21 cellular contexts compared by ENCODE assay signal in the genomic region with DNA sequence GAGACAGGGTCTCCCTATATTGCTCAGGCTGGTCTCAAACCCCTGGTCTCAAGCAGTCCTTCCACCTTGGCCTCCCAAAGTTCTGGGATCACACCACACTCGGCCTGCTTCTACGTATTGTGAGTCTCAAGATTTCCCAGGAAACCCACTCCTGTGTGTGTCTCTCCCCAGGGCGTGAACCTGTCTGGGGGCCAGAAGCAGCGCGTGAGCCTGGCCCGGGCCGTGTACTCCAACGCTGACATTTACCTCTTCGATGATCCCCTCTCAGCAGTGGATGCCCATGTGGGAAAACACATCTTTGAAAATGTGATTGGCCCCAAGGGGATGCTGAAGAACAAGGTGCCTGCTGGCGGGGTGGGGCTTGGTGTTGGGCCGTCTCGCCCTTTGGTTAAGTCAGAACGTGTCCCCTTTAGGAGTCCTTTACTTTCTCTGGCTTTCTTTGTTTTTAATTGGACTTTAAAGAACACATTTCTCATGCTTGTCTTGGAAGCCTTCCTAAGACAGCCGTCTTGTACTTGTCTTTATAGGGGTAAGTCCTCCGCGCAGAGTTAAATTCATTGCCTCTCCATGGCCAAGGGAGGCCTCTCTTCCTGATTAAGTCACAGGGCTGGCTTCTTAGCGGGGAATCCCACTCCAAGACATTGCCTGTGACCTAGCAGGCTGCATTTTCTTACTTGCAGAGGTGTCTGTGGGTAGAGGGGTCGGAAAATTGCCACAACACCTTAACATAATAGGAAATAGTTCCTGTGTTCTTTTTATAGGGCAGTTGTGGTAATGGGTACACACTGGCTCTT.
A peak's percentile ranks its signal among the peaks of the same experiment; 100 is the strongest.
DNase-seq lines count a peak whose midpoint lies in the region; ATAC-seq and TF ChIP-seq lines count a peak whose summit lies in the region.
"Had no signal": no experiment of that assay in that cellular context is flagged by ENCODE, and none has a peak within 500 bp of the region (broad histone marks: within the 10 kb centered on the region; RNA-seq: fewer than 3 reads in every experiment).

No MANE protein-coding gene starts in this region.

- H3K4me3 Mint-ChIP-seq in central memory CD8-positive, alpha-beta T cell = no peak overlapping the region
- H3K4me3 Mint-ChIP-seq in nephron = peak overlapping the region in 2 of 3 experiments; percentile 31 to 44
- H3K4me3 Mint-ChIP-seq: activated CD4-positive, alpha-beta T cell treated with anti-CD3 and anti-CD28 coated beads for 36 hours; CD4-positive, CD25-positive, alpha-beta regulatory T cell; T-helper 1 cell treated with Interleukin-12 subunit alpha and Interleukin-12 subunit beta and Interleukin-4 antibody, amounts not matched to agents 30 μg/mL and 1 μg/mL, for 36 hours had no signal

- no peak for TF ChIP-seq EP300 in tibial nerve (IDR thresholded peaks at IDR 0.05)

- peaks cover 51% of the 10 kb centered on the region for H3K36me3 Mint-ChIP-seq in central memory CD8-positive, alpha-beta T cell (ENCODE audit: insufficient read depth)
- peaks cover 71% of the 10 kb centered on the region for H3K36me3 Mint-ChIP-seq in nephron (ENCODE audit: low read depth)

- peak overlapping the region; percentile 90 for H3K27ac Mint-ChIP-seq in central memory CD8-positive, alpha-beta T cell (ENCODE audit: low read depth)
- H3K27ac Mint-ChIP-seq in nephron = peak overlapping the region; percentile 96 to 99 (median 98)
- H3K27ac Mint-ChIP-seq: activated CD4-positive, alpha-beta T cell treated with anti-CD3 and anti-CD28 coated beads for 36 hours; CD4-positive, CD25-positive, alpha-beta regulatory T cell; T-helper 1 cell treated with Interleukin-12 subunit alpha and Interleukin-12 subunit beta and Interleukin-4 antibody, amounts not matched to agents 30 μg/mL and 1 μg/mL, for 36 hours had no signal

- no peaks in the 10 kb centered on the region for H3K4me1 Mint-ChIP-seq in central memory CD8-positive, alpha-beta T cell
- peaks cover 34% of the 10 kb centered on the region for H3K4me1 Mint-ChIP-seq in nephron
- H3K4me1 Mint-ChIP-seq: activated CD4-positive, alpha-beta T cell treated with anti-CD3 and anti-CD28 coated beads for 36 hours had no signal

- no peak overlapping the region for H3K4me3 ChIP-seq in LNCaP clone FGC (ENCODE audit: low read depth, low read length)
- no peak overlapping the region for H3K4me3 ChIP-seq in tibial nerve
- H3K4me3 ChIP-seq: SK-N-MC had no signal

- ATAC-seq in central memory CD8-positive, alpha-beta T cell (replicated peaks; ENCODE audit: extremely low read depth, poor library complexity, severe bottlenecking) = no peak
- ATAC-seq in HG03469 (IDR thresholded peaks at IDR 0.05; ENCODE audit: unreplicated experiment) (no peak), HG03095 (IDR thresholded peaks at IDR 0.05; ENCODE audit: unreplicated experiment) (no peak)
- ATAC-seq: activated CD4-positive, alpha-beta T cell treated with anti-CD3 and anti-CD28 coated beads for 36 hours; HepG2; left colon had no signal

- H3K9me3 Mint-ChIP-seq in central memory CD8-positive, alpha-beta T cell = no peaks in the 10 kb centered on the region
- H3K9me3 Mint-ChIP-seq in nephron = no peaks in the 10 kb centered on the region
- H3K9me3 Mint-ChIP-seq: CD4-positive, CD25-positive, alpha-beta regulatory T cell had no signal

- no peak for TF ChIP-seq CTCF in LNCaP clone FGC (IDR thresholded peaks at IDR 0.05; ENCODE audit: control insufficient read depth, extremely low read depth, insufficient read depth)
- no peak for TF ChIP-seq CTCF in nephron (IDR thresholded peaks at IDR 0.05; ENCODE audit: unreplicated experiment in 3 of 3)
- TF ChIP-seq CTCF in tibial nerve (IDR thresholded peaks at IDR 0.05) = no peak

- peak overlapping the region in 3 of 4 donors; percentile 15 to 63 (median 39) for H3K27ac ChIP-seq in tibial nerve
- H3K27ac ChIP-seq: SK-N-MC had no signal

- H3K27me3 ChIP-seq in tibial nerve = no peaks in the 10 kb centered on the region

- H3K27me3 Mint-ChIP-seq in central memory CD8-positive, alpha-beta T cell = no peaks in the 10 kb centered on the region
- no peaks in the 10 kb centered on the region for H3K27me3 Mint-ChIP-seq in nephron (ENCODE audit: low read depth)
- H3K27me3 Mint-ChIP-seq: activated CD4-positive, alpha-beta T cell treated with anti-CD3 and anti-CD28 coated beads for 36 hours; CD4-positive, CD25-positive, alpha-beta regulatory T cell had no signal

- 73% methylated on average over 18 of the region's 18 CpGs for WGBS in tibial nerve, 2 donors

- peaks cover 0 to 10% (median 2%) of the 10 kb centered on the region in 4 donors for H3K9me3 ChIP-seq in tibial nerve

- H3K36me3 ChIP-seq in tibial nerve = peaks cover 0 to 89% (median 25%) of the 10 kb centered on the region in 3 donors

- TF ChIP-seq POLR2A in tibial nerve (IDR thresholded peaks at IDR 0.05) = no peak

- DNase-seq in LNCaP clone FGC (ENCODE audit: low read depth) (peak; percentile 78), tibial nerve (ENCODE audit: low spot score in 2 of 2) (no peak), cerebellar nuclear complex (lab: John Stamatoyannopoulos, UW) (no peak)
- no peak for DNase-seq in central memory CD8-positive, alpha-beta T cell (ENCODE audit: low spot score in 2 of 2)
- DNase-seq: activated CD4-positive, alpha-beta T cell treated with anti-CD3 and anti-CD28 coated beads for 36 hours; activated naive CD4-positive, alpha-beta T cell treated with anti-CD3 and anti-CD28 coated beads, Interleukin-2, amount 50 U/mL, for 16 hours; activated T-cell treated with anti-CD3 and anti-CD28 coated beads, Interleukin-2, amount 50 U/mL, for 48 hours; CD4-positive, CD25-positive, alpha-beta regulatory T cell; central memory CD4-positive, alpha-beta T cell; left colon; mesendoderm; NCI-H1092; NCI-H1930; NCI-H2227 treated with DMSO at 0.1 percent for 48 hours; retina had no signal

- peaks cover 0 to 17% (median 0%) of the 10 kb centered on the region in 4 donors for H3K4me1 ChIP-seq in tibial nerve
